ENCODE assay signal across 8 cellular contexts in the genomic region with DNA sequence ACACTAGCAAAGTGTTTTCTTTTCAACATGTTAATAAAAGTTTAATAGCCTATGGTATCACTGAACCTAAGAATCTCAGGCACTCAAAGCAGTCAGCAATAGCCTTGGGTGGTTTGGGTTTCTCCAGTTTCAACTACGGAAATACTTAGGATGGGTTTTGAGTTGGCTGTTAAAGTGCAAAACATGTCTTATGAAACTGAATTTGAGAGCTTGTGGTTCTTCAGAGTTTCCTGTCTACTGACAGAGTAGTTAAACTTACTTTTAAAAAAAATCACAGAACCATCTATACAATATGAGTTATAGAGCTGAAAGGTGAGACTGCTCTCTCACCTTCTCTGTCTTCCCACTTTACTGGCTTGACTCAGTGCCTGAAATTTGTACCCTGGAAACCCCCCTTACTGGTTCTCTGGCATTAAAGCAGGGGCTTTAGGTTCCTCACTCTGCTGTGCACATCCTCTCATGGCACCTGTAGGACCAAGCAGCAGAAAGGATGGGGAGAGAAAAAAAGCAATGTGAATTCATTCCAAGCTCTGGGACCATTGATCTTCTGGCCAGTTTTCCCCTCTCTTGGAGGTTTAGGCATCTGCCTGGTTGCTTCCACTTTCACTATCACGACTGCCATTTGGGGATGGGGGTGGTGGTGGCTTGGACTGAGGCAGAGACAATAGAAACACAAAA. TPM values are rescaled to one million over a fixed set of nuclear protein-coding genes. Genes with fewer than 3 reads are reported as not detected.
DNase-seq lines count a peak whose midpoint lies in the region; ATAC-seq and TF ChIP-seq lines count a peak whose summit lies in the region.

No MANE protein-coding gene starts in this region.

- peak overlapping the region in 12 of 21 experiments; percentile 33 to 92 (median 68) for H3K27ac ChIP-seq in skin epidermis

- DNase-seq in CD14-positive monocyte (ENCODE audit: low spot score) (no peak), cerebellar cortex (ENCODE audit: low spot score) (no peak), DMS 273 treated with DMSO at 0.1 percent for 48 hours (lab: John Stamatoyannopoulos, UW) (no peak), KG1 (lab: John Stamatoyannopoulos, UW) (no peak)
- peak; percentile 45 for DNase-seq in activated CD8-positive, alpha-beta memory T cell treated with anti-CD3 and anti-CD28 coated beads, Interleukin-2, amount 10 ng/mL, durations not matched to agents 7 days and 5 days

- ATAC-seq in GM19043 (IDR thresholded peaks at IDR 0.05; ENCODE audit: low read depth, unreplicated experiment) (peak; percentile 95), HG03139 (IDR thresholded peaks at IDR 0.05; ENCODE audit: unreplicated experiment) (peak; percentile 95)
- ATAC-seq in activated CD8-positive, alpha-beta memory T cell treated with anti-CD3 and anti-CD28 coated beads, Interleukin-2, amount 10 ng/mL, durations not matched to agents 7 days and 5 days, result peak; percentile 90

- CTCF ChIA-PET in activated CD8-positive, alpha-beta memory T cell treated with anti-CD3 and anti-CD28 coated beads, Interleukin-2, amount 10 ng/mL, durations not matched to agents 7 days and 5 days (lab: Charles Lee), result interaction anchor here (1.1 to 1.7 kb wide), 5 partner anchors 9 to 98 kb away, joined by 3 to 8 read pairs (median 4); no protein-coding TSS in a partner anchor

- H3K27ac Mint-ChIP-seq in CD14-positive monocyte, result peak overlapping the region in 1 of 7 donors; percentile 68
- peak overlapping the region; percentile 91 for H3K27ac Mint-ChIP-seq in activated CD8-positive, alpha-beta memory T cell treated with anti-CD3 and anti-CD28 coated beads, Interleukin-2, amount 10 ng/mL, durations not matched to agents 7 days and 5 days

- no peak for TF ChIP-seq CTCF in CD14-positive monocyte (IDR thresholded peaks at IDR 0.05)

- no peaks in the 10 kb centered on the region for H3K36me3 Mint-ChIP-seq in CD14-positive monocyte
- H3K36me3 Mint-ChIP-seq in activated CD8-positive, alpha-beta memory T cell treated with anti-CD3 and anti-CD28 coated beads, Interleukin-2, amount 10 ng/mL, durations not matched to agents 7 days and 5 days, result peaks cover 27% of the 10 kb centered on the region

- H3K27me3 Mint-ChIP-seq in CD14-positive monocyte (ENCODE audit: low read depth in 3 of 3), result no peaks in the 10 kb centered on the region
- H3K27me3 Mint-ChIP-seq in activated CD8-positive, alpha-beta memory T cell treated with anti-CD3 and anti-CD28 coated beads, Interleukin-2, amount 10 ng/mL, durations not matched to agents 7 days and 5 days, result peaks cover 4% of the 10 kb centered on the region

- peaks cover 10% of the 10 kb centered on the region for H3K4me1 Mint-ChIP-seq in CD14-positive monocyte
- H3K4me1 Mint-ChIP-seq in activated CD8-positive, alpha-beta memory T cell treated with anti-CD3 and anti-CD28 coated beads, Interleukin-2, amount 10 ng/mL, durations not matched to agents 7 days and 5 days, result peaks cover 21% of the 10 kb centered on the region

- peaks cover 5 to 15% (median 8%) of the 10 kb centered on the region in 7 donors for H3K9me3 Mint-ChIP-seq in CD14-positive monocyte
- peaks cover 17% of the 10 kb centered on the region for H3K9me3 Mint-ChIP-seq in activated CD8-positive, alpha-beta memory T cell treated with anti-CD3 and anti-CD28 coated beads, Interleukin-2, amount 10 ng/mL, durations not matched to agents 7 days and 5 days (ENCODE audit: low read depth)

- no peak overlapping the region for H3K4me3 ChIP-seq in skin epidermis

- peak overlapping the region; percentile 35 to 50 for H3K4me3 Mint-ChIP-seq in CD14-positive monocyte
- H3K4me3 Mint-ChIP-seq in activated CD8-positive, alpha-beta memory T cell treated with anti-CD3 and anti-CD28 coated beads, Interleukin-2, amount 10 ng/mL, durations not matched to agents 7 days and 5 days, result peak overlapping the region; percentile 70

- intact Hi-C loops in CD14-positive monocyte (cut with micrococcal nuclease), result no loop called here

RNA-seq across cellular contexts. Expression of a gene that starts 18.1 kb away (rescaled TPM):
- not detected for polyA plus RNA-seq in CD14-positive monocyte
- total RNA-seq in activated CD8-positive, alpha-beta memory T cell treated with anti-CD3 and anti-CD28 coated beads, Interleukin-2, amount 10 ng/mL, durations not matched to agents 7 days and 5 days, result 10 to 100 TPM in 1 of 2 experiments, 1 to 10 TPM in 1; 8.8 to 12.5 TPM
